In genomic region chr3:189735913-189736312, GRCh38 we compare ENCODE assay signal across 20 cellular contexts.
DNase-seq lines count a peak whose midpoint lies in the region; ATAC-seq, FAIRE-seq and TF ChIP-seq lines count a peak whose summit lies in the region.
"Had no signal": no experiment of that assay in that cellular context is flagged by ENCODE, and none has a peak within 500 bp of the region (broad histone marks: within the 10 kb centered on the region; RNA-seq: fewer than 3 reads in every experiment).

No MANE protein-coding gene starts in this region.

- no peak overlapping the region for H3K27ac Mint-ChIP-seq in naive thymus-derived CD8-positive, alpha-beta T cell
- H3K27ac Mint-ChIP-seq: B cell; CD14-positive monocyte; CD4-positive, alpha-beta T cell; CD8-positive, alpha-beta memory T cell had no signal

- H3K4me1 ChIP-seq in small intestine (ENCODE audit: control insufficient read depth in 2 of 2, insufficient read depth in 1 of 2, low read depth in 1 of 2, low read length in 1 of 2) (no peaks in the 10 kb centered on the region), BE2C (no peaks in the 10 kb centered on the region)
- H3K4me1 ChIP-seq: BLaER1 treated with 17β-estradiol and CSF1 and Interleukin-3, amounts not matched to agents 10 nM and 100 nM had no signal

- peaks cover 0 to 6% (median 0%) of the 10 kb centered on the region in 4 donors for H3K4me1 Mint-ChIP-seq in naive thymus-derived CD8-positive, alpha-beta T cell
- H3K4me1 Mint-ChIP-seq: B cell; CD14-positive monocyte; CD8-positive, alpha-beta memory T cell had no signal

- POLR2A ChIA-PET in naive thymus-derived CD8-positive, alpha-beta T cell (lab: Charles Lee), result no interaction called here
- POLR2A ChIA-PET in GM10248 (lab: Yijun Ruan, JAX), result no interaction called here

- no peak for ATAC-seq in naive thymus-derived CD8-positive, alpha-beta T cell

- H3K4me3 Mint-ChIP-seq in naive thymus-derived CD8-positive, alpha-beta T cell, result no peak overlapping the region
- H3K4me3 Mint-ChIP-seq: B cell; CD14-positive monocyte; CD4-positive, alpha-beta T cell; CD8-positive, alpha-beta memory T cell had no signal

- peaks cover 0 to 12% (median 0%) of the 10 kb centered on the region in 9 donors for H3K9me3 Mint-ChIP-seq in naive thymus-derived CD8-positive, alpha-beta T cell
- H3K9me3 Mint-ChIP-seq: CD8-positive, alpha-beta memory T cell had no signal

- TF ChIP-seq CTCF in GM10248 (IDR thresholded peaks at IDR 0.05; ENCODE audit: control extremely low read depth, extremely low read depth, low read depth, missing control alignments), result no peak
- no peak for TF ChIP-seq CTCF in BE2C (IDR thresholded peaks at IDR 0.05; ENCODE audit: low read depth, low read length)

- DNase-seq in RCC 7860 (ENCODE audit: low spot score) (no peak), frontal cortex (ENCODE audit: low spot score in 2 of 2) (no peak), small intestine (no peak), GM10248 (ENCODE audit: extremely low spot score) (no peak), BE2C (no peak)
- DNase-seq in naive thymus-derived CD8-positive, alpha-beta T cell, result no peak
- DNase-seq: CD4-positive, alpha-beta T cell; CD8-positive, alpha-beta memory T cell; DMS 273 treated with DMSO at 0.1 percent for 48 hours; DMS79; EL; GF-D8; GM23248; H7; HCEC 1CT had no signal

- no peaks in the 10 kb centered on the region for H3K36me3 ChIP-seq in small intestine (ENCODE audit: control insufficient read depth in 2 of 2, insufficient read depth in 2 of 2, low read length in 2 of 2)
- H3K36me3 ChIP-seq in BE2C, result no peaks in the 10 kb centered on the region
- H3K36me3 ChIP-seq: BLaER1 treated with 17β-estradiol and CSF1 and Interleukin-3, amounts not matched to agents 10 nM and 100 nM had no signal

- H3K27me3 ChIP-seq in small intestine (ENCODE audit: control insufficient read depth in 2 of 2, insufficient read depth in 2 of 2, low read length in 2 of 2) (no peaks in the 10 kb centered on the region), BE2C (no peaks in the 10 kb centered on the region)
- H3K27me3 ChIP-seq: BLaER1 treated with 17β-estradiol and CSF1 and Interleukin-3, amounts not matched to agents 10 nM and 100 nM had no signal

- peaks cover 0 to 6% (median 0%) of the 10 kb centered on the region in 3 donors for H3K36me3 Mint-ChIP-seq in naive thymus-derived CD8-positive, alpha-beta T cell
- H3K36me3 Mint-ChIP-seq: CD14-positive monocyte had no signal

- FAIRE-seq in RCC 7860 (lab: Jason Lieb, UNC), result peak; percentile 64
- FAIRE-seq in frontal cortex (lab: Jason Lieb, UNC), result peak; percentile 89
- FAIRE-seq in small intestine (lab: Jason Lieb, UNC), result peak; percentile 15
- FAIRE-seq: D721Med, GM19239 had no signal

- H3K9me3 ChIP-seq in small intestine (ENCODE audit: control insufficient read depth, low read depth) (no peaks in the 10 kb centered on the region), BE2C (no peaks in the 10 kb centered on the region; the same call in 1 of the 2 replicates)
- H3K9me3 ChIP-seq: BLaER1 treated with 17β-estradiol and CSF1 and Interleukin-3, amounts not matched to agents 10 nM and 100 nM had no signal

- no peak overlapping the region for H3K4me3 ChIP-seq in small intestine (ENCODE audit: low read depth in 1 of 2, low read length in 2 of 2)
- no peak overlapping the region for H3K4me3 ChIP-seq in BE2C (ENCODE audit: low read depth, low read length)
- H3K4me3 ChIP-seq: BLaER1 treated with 17β-estradiol and CSF1 and Interleukin-3, amounts not matched to agents 10 nM and 100 nM; GM23248 had no signal

- H3K27ac ChIP-seq in small intestine (ENCODE audit: low read depth in 1 of 2, low read length in 1 of 2), result no peak overlapping the region
- H3K27ac ChIP-seq: BLaER1 treated with 17β-estradiol and CSF1 and Interleukin-3, amounts not matched to agents 10 nM and 100 nM; GM23248 had no signal

- CTCF ChIA-PET in GM10248 (lab: Yijun Ruan, JAX), result no interaction called here

- H3K27me3 Mint-ChIP-seq in naive thymus-derived CD8-positive, alpha-beta T cell, result peaks cover 0 to 7% (median 0%) of the 10 kb centered on the region in 5 donors
- H3K27me3 Mint-ChIP-seq: B cell; CD4-positive, alpha-beta T cell had no signal
